ENCODE assay signal across 8 cellular contexts in the genomic region with DNA sequence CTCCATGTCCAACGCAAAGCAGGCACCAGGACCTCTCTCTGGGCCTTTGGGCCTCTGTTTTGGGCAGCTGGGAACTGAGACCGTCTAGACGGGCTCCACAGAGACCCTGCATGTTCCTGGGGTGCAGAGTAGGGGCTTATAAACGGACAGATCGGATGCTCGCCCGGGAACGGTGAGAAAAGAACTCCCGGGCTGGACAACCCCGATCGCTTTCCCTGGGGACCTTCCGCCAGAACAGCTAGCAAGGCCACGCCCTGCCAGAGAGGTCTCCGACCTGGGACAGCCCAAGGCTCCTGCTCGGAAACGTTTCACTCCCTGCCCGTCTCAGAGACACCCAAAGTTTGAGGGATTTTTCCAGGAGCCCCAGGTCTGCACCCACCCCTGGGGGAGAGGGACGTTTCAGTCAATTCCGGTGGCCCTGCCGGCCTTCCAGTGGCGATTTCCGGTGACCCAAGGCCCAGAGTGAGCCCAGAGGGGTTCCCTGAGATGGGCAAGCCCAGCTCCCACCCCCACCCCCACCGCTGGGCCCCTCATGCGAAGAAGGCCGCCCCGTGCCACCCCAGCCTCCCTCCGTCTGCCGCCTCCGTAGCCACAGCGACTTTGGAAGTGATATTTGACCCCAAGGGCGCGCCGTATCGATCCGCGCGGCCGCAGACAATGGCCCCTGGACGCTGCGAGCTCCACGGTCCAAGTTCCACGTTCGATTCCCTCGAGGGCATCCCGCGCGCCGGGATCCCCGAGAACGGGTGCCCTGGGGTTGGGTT. TPM values are rescaled to one million over a fixed set of nuclear protein-coding genes. Genes with fewer than 3 reads are reported as not detected.
DNase-seq lines count a peak whose midpoint lies in the region; ATAC-seq and TF ChIP-seq lines count a peak whose summit lies in the region.

No MANE protein-coding gene starts in this region.

- peak overlapping the region; percentile 95 for H3K4me3 ChIP-seq in NT2/D1 (ENCODE audit: insufficient read length, low read depth)
- H3K4me3 ChIP-seq in colonic mucosa: peak overlapping the region; percentile 80
- H3K4me3 ChIP-seq in lung: peak overlapping the region; percentile 81
- peak overlapping the region; percentile 80 for H3K4me3 ChIP-seq in upper lobe of right lung

- intact Hi-C loops in colonic mucosa (cut with DNase I) (no loop called here), upper lobe of right lung (cut with DNase I) (no loop called here)

- H3K4me1 ChIP-seq in NT2/D1 (ENCODE audit: insufficient read depth, insufficient read length) (peaks cover 30% of the 10 kb centered on the region), colonic mucosa (peaks cover 49% of the 10 kb centered on the region), lung (ENCODE audit: control insufficient read depth in 2 of 2, insufficient read depth in 2 of 2, low read length in 2 of 2) (peaks cover 0 to 9% of the 10 kb centered on the region in 2 donors), upper lobe of right lung (peaks cover 24% of the 10 kb centered on the region)

- WGBS in lung, 2 donors: 19 to 50% methylated on average over 46 to 50 of the region's 50 CpGs

- H3K27ac ChIP-seq in colonic mucosa: peak overlapping the region; percentile 86
- H3K27ac ChIP-seq in lung (ENCODE audit: low read depth in 1 of 2, low read length in 1 of 2): peak overlapping the region; percentile 59 to 87
- peak overlapping the region; percentile 80 for H3K27ac ChIP-seq in upper lobe of right lung

- in situ Hi-C loops in Caki2 (cut with HindIII; ENCODE audit: low pct_unique_long_range_greater_than_20kb, low sequenced_read_pairs): no loop called here

- H3K9me3 ChIP-seq in NT2/D1 (ENCODE audit: insufficient read depth, low read length) (no peaks in the 10 kb centered on the region), colonic mucosa (no peaks in the 10 kb centered on the region), lung (ENCODE audit: control insufficient read depth in 2 of 2, insufficient read depth in 1 of 2, low read length in 1 of 2) (no peaks in the 10 kb centered on the region), upper lobe of right lung (no peaks in the 10 kb centered on the region)

- H3K27me3 ChIP-seq in NT2/D1 (ENCODE audit: insufficient read depth, insufficient read length): no peaks in the 10 kb centered on the region
- H3K27me3 ChIP-seq in colonic mucosa: no peaks in the 10 kb centered on the region
- H3K27me3 ChIP-seq in lung (ENCODE audit: control insufficient read depth, insufficient read depth): no peaks in the 10 kb centered on the region
- no peaks in the 10 kb centered on the region for H3K27me3 ChIP-seq in upper lobe of right lung

- H3K9ac ChIP-seq in NT2/D1 (ENCODE audit: insufficient read length, low read depth) (peak overlapping the region; percentile 92), colonic mucosa (ENCODE audit: low read depth in 2 of 2, low read length in 2 of 2) (peak overlapping the region; percentile 85 to 95)

- peaks cover 11% of the 10 kb centered on the region for H3K36me3 ChIP-seq in NT2/D1 (ENCODE audit: insufficient read depth, insufficient read length, low read length)
- no peaks in the 10 kb centered on the region for H3K36me3 ChIP-seq in colonic mucosa
- H3K36me3 ChIP-seq in lung (ENCODE audit: control insufficient read depth in 2 of 2, insufficient read depth in 2 of 2, low read length in 2 of 2): no peaks in the 10 kb centered on the region
- H3K36me3 ChIP-seq in upper lobe of right lung: no peaks in the 10 kb centered on the region

- TF ChIP-seq CTCF in colonic mucosa (IDR thresholded peaks at IDR 0.05) (no peak), lung (IDR thresholded peaks at IDR 0.05; ENCODE audit: control extremely low read depth, extremely low read depth) (no peak), upper lobe of right lung (IDR thresholded peaks at IDR 0.05) (no peak)

- DNase-seq in Caki2 (ENCODE audit: low read depth) (peak; percentile 52), NT2/D1 (ENCODE audit: low read depth, low spot score) (no peak), colonic mucosa (peak; percentile 76), lung (ENCODE audit: low spot score) (no peak), upper lobe of right lung (peak; percentile 80), NCI-H2196 (lab: John Stamatoyannopoulos, UW; ENCODE audit: unreplicated experiment) (no peak)
- DNase-seq in activated CD8-positive, alpha-beta memory T cell treated with anti-CD3 and anti-CD28 coated beads, Interleukin-2, amount 50 U/mL, for 4 hours: no peak

- no peak for ATAC-seq in lung (ENCODE audit: insufficient read depth, low FRiP score)
- peak; percentile 15 for ATAC-seq in upper lobe of right lung
- no peak for ATAC-seq in HG03469 (IDR thresholded peaks at IDR 0.05; ENCODE audit: unreplicated experiment)

RNA-seq across cellular contexts. Expression of gene NR2F6, which starts 1.7 kb away (rescaled TPM):
- total RNA-seq in Caki2 (2014; rRNA removed; shearing (Covaris generic); ENCODE audit: low replicate concordance): 121 and 145 TPM in 2 replicates
- total RNA-seq in colonic mucosa (100 to 1,000 TPM; 129 to 195 TPM), lung (10 to 100 TPM; 26.1 to 65.5 TPM), upper lobe of right lung (41.7 TPM)
- 10 to 100 TPM; 26.8 to 28.0 TPM for polyA plus RNA-seq in lung

RNA-seq across cellular contexts. Expression of gene OCEL1, which starts 18.0 kb away (rescaled TPM):
- 6.5 and 26.0 TPM in 2 replicates for total RNA-seq in Caki2 (2014; rRNA removed; shearing (Covaris generic); ENCODE audit: low replicate concordance)
- 10 to 100 TPM; 35.7 to 46.9 TPM for total RNA-seq in colonic mucosa
- total RNA-seq in lung: 10 to 100 TPM in 1 of 2 donors, 1 to 10 TPM in 1; 9.1 to 39.5 TPM
- 10 to 100 TPM; 19.4 to 31.1 TPM for polyA plus RNA-seq in lung
- 31.6 TPM for total RNA-seq in upper lobe of right lung

RNA-seq across cellular contexts. Expression of gene USHBP1, which starts 20.5 kb away (rescaled TPM):
- total RNA-seq in Caki2 (2014; rRNA removed; shearing (Covaris generic); ENCODE audit: low replicate concordance): not detected in 2 replicates
- 1 to 10 TPM; 1.1 to 1.3 TPM for total RNA-seq in colonic mucosa
- 10 to 100 TPM; 11.8 to 12.3 TPM for total RNA-seq in lung
- 10 to 100 TPM in 1 of 2 donors, 1 to 10 TPM in 1; 6.2 to 11.4 TPM for polyA plus RNA-seq in lung
- 14.0 TPM for total RNA-seq in upper lobe of right lung

RNA-seq across cellular contexts. Expression of gene BABAM1, which starts 23.2 kb away (rescaled TPM):
- total RNA-seq in Caki2 (2014; rRNA removed; shearing (Covaris generic); ENCODE audit: low replicate concordance): 247 and 320 TPM in 2 replicates
- total RNA-seq in colonic mucosa: 10 to 100 TPM; 73.7 to 94.7 TPM
- total RNA-seq in lung: 10 to 100 TPM; 52.4 to 75.1 TPM
- polyA plus RNA-seq in lung: 10 to 100 TPM; 61.8 to 65.1 TPM
- total RNA-seq in upper lobe of right lung: 67.9 TPM

RNA-seq across cellular contexts. Expression of gene USE1, which starts 28.9 kb away (rescaled TPM):
- 59.3 and 78.1 TPM in 2 replicates for total RNA-seq in Caki2 (2014; rRNA removed; shearing (Covaris generic); ENCODE audit: low replicate concordance)
- total RNA-seq in colonic mucosa (10 to 100 TPM; 18.2 to 22.4 TPM), lung (10 to 100 TPM; 22.0 to 33.5 TPM), upper lobe of right lung (24.0 TPM)
- polyA plus RNA-seq in lung: 10 to 100 TPM; 36.2 to 60.1 TPM

Comparison
In these comparisons a context has a peak if more than half of its experiments do, and no peak if none do; other contexts are left out.
1. DNase-seq: peak in Caki2 (single experiment), colonic mucosa (single experiment) and upper lobe of right lung (single experiment); none in NT2/D1 (single experiment), lung (single experiment), NCI-H2196 (single experiment) and activated CD8-positive, alpha-beta memory T cell treated with anti-CD3 and anti-CD28 coated beads, Interleukin-2, amount 50 U/mL, for 4 hours (single experiment).
2. Peak in every context shown above with its lines, with median percentiles within 50 percentile points of each other: H3K4me3 ChIP-seq and H3K27ac ChIP-seq.